Comparison of ENCODE assay signal across 8 cellular contexts in genomic region chr4:1249148-1249730, GRCh38. TPM values are rescaled to one million over a fixed set of nuclear protein-coding genes. Genes with fewer than 3 reads are reported as not detected.
DNase-seq lines count a peak whose midpoint lies in the region; ATAC-seq and TF ChIP-seq lines count a peak whose summit lies in the region.

No MANE protein-coding gene starts in this region.

- peaks cover 6% of the 10 kb centered on the region for H3K9me3 Mint-ChIP-seq in activated naive CD4-positive, alpha-beta T cell treated with anti-CD3 and anti-CD28 coated beads for 36 hours

- CTCF ChIA-PET in activated naive CD4-positive, alpha-beta T cell treated with anti-CD3 and anti-CD28 coated beads for 36 hours (lab: Charles Lee), result interaction anchor here (3.0 to 3.2 kb wide), 2 partner anchors 15 to 19 kb away, joined by 13 to 16 read pairs; no protein-coding TSS in a partner anchor

- H3K4me2 ChIP-seq in DND-41 (ENCODE audit: insufficient read depth, low read length), result peak overlapping the region; percentile 80

- H4K20me1 ChIP-seq in DND-41 (ENCODE audit: insufficient read depth, low read length), result peaks cover 32% of the 10 kb centered on the region

- ATAC-seq in DND-41 (ENCODE audit: insufficient read depth, low read depth) (peak; percentile 62), GM21423 (IDR thresholded peaks at IDR 0.05; ENCODE audit: unreplicated experiment) (peak; percentile 51), omental fat pad (ENCODE audit: low FRiP score) (peak; percentile 82)

- H3K27ac Mint-ChIP-seq in activated naive CD4-positive, alpha-beta T cell treated with anti-CD3 and anti-CD28 coated beads for 36 hours, result peak overlapping the region; percentile 94

- peaks cover 67% of the 10 kb centered on the region for H3K79me2 ChIP-seq in DND-41 (ENCODE audit: insufficient read depth, low read length)

- H3K9me3 ChIP-seq in DND-41 (ENCODE audit: insufficient read depth, low read length, severe bottlenecking) (peaks cover 5% of the 10 kb centered on the region), HUES64 (ENCODE audit: insufficient read depth, low read depth, low read length) (peaks cover 35% of the 10 kb centered on the region), SJSA1 (replicated peaks) (no peaks in the 10 kb centered on the region)

- peak overlapping the region; percentile 79 for H2AFZ ChIP-seq in DND-41 (ENCODE audit: low read depth, low read length)

- WGBS in HUES64, result under 1% methylated on average over 86 of the region's 86 CpGs

- H3K4me3 ChIP-seq in DND-41 (ENCODE audit: low read depth in 1 of 2, low read length in 2 of 2), result peak overlapping the region; percentile 51 to 67
- peak overlapping the region; percentile 67 for H3K4me3 ChIP-seq in HUES64 (ENCODE audit: low read length)
- H3K4me3 ChIP-seq in SJSA1, result peak overlapping the region; percentile 91

- peaks cover 68% of the 10 kb centered on the region for H3K36me3 ChIP-seq in DND-41 (ENCODE audit: insufficient read depth, low read length)
- H3K36me3 ChIP-seq in HUES64 (ENCODE audit: insufficient read depth, low read length), result peaks cover 14% of the 10 kb centered on the region
- H3K36me3 ChIP-seq in SJSA1, result 0 out of 2 replicates have a peak, but pooled peaks cover 5% of the 10 kb centered on the region

- DNase-seq in DND-41 (peak; percentile 85), SJSA1 (ENCODE audit: low read depth in 1 of 2, low spot score in 2 of 2) (peak; percentile 45 to 70), globus pallidus (ENCODE audit: low spot score) (peak; percentile 88), omental fat pad (ENCODE audit: low spot score) (no peak)
- DNase-seq in activated naive CD4-positive, alpha-beta T cell treated with anti-CD3 and anti-CD28 coated beads for 36 hours, result peak; percentile 77

- peaks cover 36% of the 10 kb centered on the region for H3K36me3 Mint-ChIP-seq in activated naive CD4-positive, alpha-beta T cell treated with anti-CD3 and anti-CD28 coated beads for 36 hours (ENCODE audit: low read depth)

- H3K9ac ChIP-seq in DND-41 (ENCODE audit: low read depth, low read length), result peak overlapping the region; percentile 97
- peak overlapping the region; percentile 90 for H3K9ac ChIP-seq in HUES64 (ENCODE audit: low read depth, low read length)

- H3K4me1 ChIP-seq in DND-41 (ENCODE audit: insufficient read depth, low read length) (peaks cover 57% of the 10 kb centered on the region), HUES64 (ENCODE audit: insufficient read depth, low read length) (peaks cover 8% of the 10 kb centered on the region; the same call in 1 of the 2 replicates), SJSA1 (replicated peaks) (peaks cover 17% of the 10 kb centered on the region)

- intact Hi-C loops in activated naive CD4-positive, alpha-beta T cell treated with anti-CD3 and anti-CD28 coated beads for 36 hours (cut with micrococcal nuclease), result loop anchor here (1.0 to 5.0 kb wide), 10 partner anchors 18 to 760 kb away; partner anchors contain the start of genes FGFRL1, LETM1, MAEA and NELFA

- H3K4me3 Mint-ChIP-seq in activated naive CD4-positive, alpha-beta T cell treated with anti-CD3 and anti-CD28 coated beads for 36 hours, result peak overlapping the region; percentile 82

- H3K27ac ChIP-seq in DND-41 (ENCODE audit: low read length) (peak overlapping the region; percentile 88), HUES64 (ENCODE audit: low read depth, low read length) (peak overlapping the region; percentile 88), SJSA1 (peak overlapping the region; percentile 72), temporal lobe (ENCODE audit: low read depth, low read length) (peak overlapping the region; percentile 91)

- peaks cover 73% of the 10 kb centered on the region for H3K4me1 Mint-ChIP-seq in activated naive CD4-positive, alpha-beta T cell treated with anti-CD3 and anti-CD28 coated beads for 36 hours (ENCODE audit: low read depth)

- TF ChIP-seq CTCF in DND-41 (IDR thresholded peaks at IDR 0.05; ENCODE audit: borderline replicate concordance, extremely low read depth, low read length, poor library complexity, severe bottlenecking) (no peak), omental fat pad (IDR thresholded peaks at IDR 0.05) (no peak)

- no peaks in the 10 kb centered on the region for H3K27me3 Mint-ChIP-seq in activated naive CD4-positive, alpha-beta T cell treated with anti-CD3 and anti-CD28 coated beads for 36 hours (ENCODE audit: low read depth)

- H3K27me3 ChIP-seq in DND-41 (ENCODE audit: insufficient read depth, low read length, poor library complexity) (no peaks in the 10 kb centered on the region), HUES64 (ENCODE audit: insufficient read depth, low read length) (no peaks in the 10 kb centered on the region), SJSA1 (replicated peaks) (no peaks in the 10 kb centered on the region)

RNA-seq across cellular contexts. Expression of gene CTBP1, which starts 0.3 kb away (rescaled TPM):
- polyA plus RNA-seq in HUES64 (2013, experiment 1 of 2), result 90.6 TPM
- 98.6 TPM for polyA plus RNA-seq in HUES64 (2013, experiment 2 of 2)
- total RNA-seq in SJSA1 (2014; rRNA removed; shearing (Covaris generic)), result 80.9 and 89.3 TPM in 2 replicates
- 100 to 1,000 TPM; 136 to 140 TPM for total RNA-seq in activated naive CD4-positive, alpha-beta T cell treated with anti-CD3 and anti-CD28 coated beads for 36 hours
- 100 to 1,000 TPM; 102 to 137 (median 132) TPM for total RNA-seq in omental fat pad
- 126 TPM for total RNA-seq in temporal lobe

RNA-seq across cellular contexts. Expression of gene MAEA, which starts 40.5 kb away (rescaled TPM):
- polyA plus RNA-seq in HUES64 (2013, experiment 1 of 2), result 77.0 TPM
- 74.8 TPM for polyA plus RNA-seq in HUES64 (2013, experiment 2 of 2)
- total RNA-seq in SJSA1 (2014; rRNA removed; shearing (Covaris generic)), result 34.4 and 39.7 TPM in 2 replicates
- total RNA-seq in activated naive CD4-positive, alpha-beta T cell treated with anti-CD3 and anti-CD28 coated beads for 36 hours, result 10 to 100 TPM; 25.2 to 29.4 TPM
- total RNA-seq in omental fat pad (10 to 100 TPM; 38.8 to 71.2 (median 51.8) TPM), temporal lobe (28.8 TPM)
